ENCODE assay signal across 8 cellular contexts in genomic region chr4:174522183-174523002, GRCh38. TPM values are rescaled to one million over a fixed set of nuclear protein-coding genes. Genes with fewer than 3 reads are reported as not detected.
DNase-seq lines count a peak whose midpoint lies in the region; ATAC-seq, FAIRE-seq and TF ChIP-seq lines count a peak whose summit lies in the region.

Gene HPGD, minus strand, starts transcription at chr4:174522488. Its CDS starts 37 bp downstream, at chr4:174522451.

- H3K36me3 ChIP-seq in bronchial epithelial cell (ENCODE audit: control insufficient read depth, insufficient read depth, low read length) = no peaks in the 10 kb centered on the region

- DNase-seq in Calu3 = peak; percentile 43
- DNase-seq in Jurkat, Clone E6-1 (ENCODE audit: low read depth, low spot score) = peak; percentile 75
- peak; percentile 8 for DNase-seq in bronchial epithelial cell (ENCODE audit: low read depth)
- peak; percentile 88 for DNase-seq in left kidney (ENCODE audit: low read depth, low spot score)
- peak; percentile 42 for DNase-seq in stimulated activated CD4-positive, alpha-beta T cell treated with anti-CD3 and anti-CD28 coated beads, Interleukin-4, amount 100 ng/mL, for 24 hours
- no peak for DNase-seq in occipital lobe (lab: John Stamatoyannopoulos, UW)

- no peak within 1 kb of the TSS for H3K27ac Mint-ChIP-seq in Calu3 (ENCODE audit: unreplicated experiment)

- peaks cover 20% of the 10 kb centered on the region for H3K4me1 Mint-ChIP-seq in Calu3 (ENCODE audit: low read depth, unreplicated experiment)

- peak; percentile 80 for ATAC-seq in GM21717 (IDR thresholded peaks at IDR 0.05; ENCODE audit: unreplicated experiment)

- peak within 1 kb of the TSS; percentile 72 for H3K4me3 ChIP-seq in Jurkat, Clone E6-1 (ENCODE audit: low read length)
- H3K4me3 ChIP-seq in WI38 (ENCODE audit: low read depth, low read length) = 0 out of 2 replicates have a peak within 1 kb of the TSS, but pooled peaks have one; percentile 14
- peak within 1 kb of the TSS; percentile 53 for H3K4me3 ChIP-seq in bronchial epithelial cell (ENCODE audit: low read depth, low read length)

- no peak for TF ChIP-seq CTCF in Calu3 (IDR thresholded peaks at IDR 0.05; ENCODE audit: unreplicated experiment)
- TF ChIP-seq CTCF in WI38 (IDR thresholded peaks at IDR 0.05; ENCODE audit: low read depth, low read length) = no peak
- no peak for TF ChIP-seq CTCF in bronchial epithelial cell (IDR thresholded peaks at IDR 0.05; ENCODE audit: insufficient read depth, low read length, severe bottlenecking)

- H3K4me3 Mint-ChIP-seq in Calu3 (ENCODE audit: low read depth, unreplicated experiment) = peak within 1 kb of the TSS; percentile 83

- CTCF ChIA-PET in Calu3 (lab: Charles Lee) = interaction anchor here (0.6 to 1.2 kb wide), 3 partner anchors 74 to 110 kb away, joined by 3 to 5 read pairs (median 4); no protein-coding TSS in a partner anchor

- intact Hi-C loops in Calu3 (cut with micrococcal nuclease; ENCODE audit: unreplicated experiment) = loop anchor here (1.0 to 10.0 kb wide), 3 partner anchors 110 to 156 kb away; no protein-coding TSS in a partner anchor

- H3K9me3 Mint-ChIP-seq in Calu3 (ENCODE audit: low read depth, unreplicated experiment) = no peaks in the 10 kb centered on the region

- peaks cover 19% of the 10 kb centered on the region for H3K36me3 Mint-ChIP-seq in Calu3 (ENCODE audit: insufficient read depth, unreplicated experiment)

- BruUV-seq in Calu3 (replicated peaks; lab: Mats Ljungman, UMichigan) = no TSS peak

- no peaks in the 10 kb centered on the region for H3K27me3 ChIP-seq in bronchial epithelial cell (ENCODE audit: control insufficient read depth, insufficient read depth, low read length)

- no peaks in the 10 kb centered on the region for H3K27me3 Mint-ChIP-seq in Calu3 (ENCODE audit: unreplicated experiment)

- FAIRE-seq in bronchial epithelial cell (lab: Jason Lieb, UNC) = no peak

RNA-seq across cellular contexts. Expression of gene HPGD, which starts in this region (rescaled TPM):
- 4.0 and 4.5 TPM in 2 replicates for total RNA-seq in Calu3 (2022)
- 35.8 TPM for polyA plus RNA-seq in Jurkat, Clone E6-1 (2012; ENCODE audit: insufficient read depth, insufficient read length)
- total RNA-seq in bronchial epithelial cell = 4.2 and 13.6 TPM in 2 replicates
- total RNA-seq in occipital lobe = 4.2 TPM

Comparison
In these comparisons a context has a peak if more than half of its experiments do, and no peak if none do; other contexts are left out.
1. H3K4me3 ChIP-seq: peak in every context shown above with its lines; median percentile 72 in Jurkat, Clone E6-1; 53 in bronchial epithelial cell; 14 in WI38.